In genomic region chr1:61131716-61132115, GRCh38 we compare ENCODE assay signal across 10 cellular contexts. TPM values are rescaled to one million over a fixed set of nuclear protein-coding genes. Genes with fewer than 3 reads are reported as not detected.
DNase-seq lines count a peak whose midpoint lies in the region; ATAC-seq and TF ChIP-seq lines count a peak whose summit lies in the region.
"Had no signal": no experiment of that assay in that cellular context is flagged by ENCODE, and none has a peak within 500 bp of the region (broad histone marks: within the 10 kb centered on the region; RNA-seq: fewer than 3 reads in every experiment).

No MANE protein-coding gene starts in this region.

- no peaks in the 10 kb centered on the region for H3K27me3 Mint-ChIP-seq in dendritic cell treated with granulocyte-macrophage colony-stimulating factor and Interleukin-4, amounts not matched to agents 40 ng/mL and 50 ng/mL, for 4 days
- no peaks in the 10 kb centered on the region for H3K27me3 Mint-ChIP-seq in osteocyte (ENCODE audit: unreplicated experiment)

- peaks cover 13% of the 10 kb centered on the region for H3K4me1 Mint-ChIP-seq in dendritic cell treated with granulocyte-macrophage colony-stimulating factor and Interleukin-4, amounts not matched to agents 40 ng/mL and 50 ng/mL, for 4 days (ENCODE audit: low read depth)
- peaks cover 25% of the 10 kb centered on the region for H3K4me1 Mint-ChIP-seq in osteocyte (ENCODE audit: unreplicated experiment)

- no peak overlapping the region for H3K4me3 ChIP-seq in BE2C (ENCODE audit: low read depth, low read length)

- ATAC-seq in HG03520 (IDR thresholded peaks at IDR 0.05; ENCODE audit: unreplicated experiment) (no peak), HG02884 (IDR thresholded peaks at IDR 0.05; ENCODE audit: unreplicated experiment) (no peak)

- intact Hi-C loops in dendritic cell treated with granulocyte-macrophage colony-stimulating factor and Interleukin-4, amounts not matched to agents 40 ng/mL and 50 ng/mL, for 4 days (cut with micrococcal nuclease) = no loop called here

- no peaks in the 10 kb centered on the region for H3K9me3 ChIP-seq in BE2C

- TF ChIP-seq CTCF in BE2C (IDR thresholded peaks at IDR 0.05; ENCODE audit: low read depth, low read length) (no peak), osteocyte (IDR thresholded peaks at IDR 0.05) (no peak), GM10266 (IDR thresholded peaks at IDR 0.05; ENCODE audit: control insufficient read depth, insufficient read depth, low read depth, missing control alignments) (no peak)

- H3K36me3 Mint-ChIP-seq in dendritic cell treated with granulocyte-macrophage colony-stimulating factor and Interleukin-4, amounts not matched to agents 40 ng/mL and 50 ng/mL, for 4 days (ENCODE audit: low read depth) = no peaks in the 10 kb centered on the region
- peaks cover 4% of the 10 kb centered on the region for H3K36me3 Mint-ChIP-seq in osteocyte (ENCODE audit: unreplicated experiment)

- peak overlapping the region; percentile 76 for H3K27ac Mint-ChIP-seq in dendritic cell treated with granulocyte-macrophage colony-stimulating factor and Interleukin-4, amounts not matched to agents 40 ng/mL and 50 ng/mL, for 4 days
- peak overlapping the region; percentile 79 for H3K27ac Mint-ChIP-seq in osteocyte (ENCODE audit: unreplicated experiment)
- H3K27ac Mint-ChIP-seq: B cell had no signal

- no peaks in the 10 kb centered on the region for H3K36me3 ChIP-seq in BE2C

- no peak overlapping the region for H3K4me3 Mint-ChIP-seq in dendritic cell treated with granulocyte-macrophage colony-stimulating factor and Interleukin-4, amounts not matched to agents 40 ng/mL and 50 ng/mL, for 4 days
- no peak overlapping the region for H3K4me3 Mint-ChIP-seq in osteocyte (ENCODE audit: unreplicated experiment)
- H3K4me3 Mint-ChIP-seq: B cell had no signal

- H3K4me1 ChIP-seq in BE2C = peaks cover 9% of the 10 kb centered on the region

- no peaks in the 10 kb centered on the region for H3K9me3 Mint-ChIP-seq in dendritic cell treated with granulocyte-macrophage colony-stimulating factor and Interleukin-4, amounts not matched to agents 40 ng/mL and 50 ng/mL, for 4 days
- no peaks in the 10 kb centered on the region for H3K9me3 Mint-ChIP-seq in osteocyte (ENCODE audit: unreplicated experiment)

- DNase-seq in BE2C (peak; percentile 9), NCI-H2171 (lab: John Stamatoyannopoulos, UW) (peak; percentile 61), osteocyte (ENCODE audit: extremely low spot score, unreplicated experiment) (no peak), GM10266 (ENCODE audit: extremely low spot score) (no peak), foreskin melanocyte (no peak)
- DNase-seq: activated CD4-positive, CD25-positive, alpha-beta regulatory T cell had no signal

- H3K27me3 ChIP-seq in BE2C = no peaks in the 10 kb centered on the region

RNA-seq across cellular contexts. Expression of gene NFIA, which starts 49.4 kb away (rescaled TPM):
- polyA plus RNA-seq in BE2C (2012; ENCODE audit: insufficient read depth, insufficient read length, low read depth) = 6.0 TPM
- 43.3 and 46.7 TPM in 2 replicates for total RNA-seq in osteocyte

Comparison
In these comparisons a context has a peak if more than half of its experiments do, and no peak if none do; other contexts are left out.
1. DNase-seq: peak in BE2C (single experiment) and NCI-H2171 (single experiment); none in osteocyte (single experiment), GM10266 (single experiment) and foreskin melanocyte (single experiment).